Comparison of ENCODE assay signal across 16 cellular contexts in the genomic region with DNA sequence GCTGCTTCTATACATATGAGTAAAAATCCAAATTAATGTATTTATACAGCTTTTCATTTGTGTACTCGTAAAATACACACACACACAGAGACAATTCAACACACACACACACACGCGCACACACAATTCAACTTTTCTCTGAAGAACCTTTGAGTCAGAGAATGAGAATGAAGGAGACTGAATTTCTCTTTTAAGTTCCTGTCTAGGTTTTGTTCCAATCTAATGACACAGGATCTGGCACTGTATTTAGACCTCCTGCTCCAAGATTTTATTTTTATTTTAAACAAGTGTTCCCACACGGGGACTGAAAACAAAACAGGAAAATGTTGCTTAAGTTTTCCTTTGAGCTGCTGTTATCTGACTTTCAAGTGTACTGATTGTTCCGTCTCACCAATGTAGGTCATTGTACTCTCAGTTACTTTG.
DNase-seq lines count a peak whose midpoint lies in the region; ATAC-seq, FAIRE-seq and TF ChIP-seq lines count a peak whose summit lies in the region.
"Had no signal": no experiment of that assay in that cellular context is flagged by ENCODE, and none has a peak within 500 bp of the region (broad histone marks: within the 10 kb centered on the region; RNA-seq: fewer than 3 reads in every experiment).

No MANE protein-coding gene starts in this region.

- no peak for DNase-seq in ascending aorta (ENCODE audit: low spot score in 2 of 2)
- peak; percentile 52 for DNase-seq in fibroblast of peridontal ligament (ENCODE audit: extremely low read depth)
- no peak for DNase-seq in tibial artery
- no peak for DNase-seq in urothelium cell line (ENCODE audit: low spot score)
- DNase-seq in EL: no peak
- DNase-seq: activated T-cell treated with anti-CD3 and anti-CD28 coated beads, Interleukin-2, amount 50 U/mL, for 24 hours; CD4-positive, alpha-beta T cell; KG1; NCI-H146; NCI-H510A; stimulated activated CD4-positive, alpha-beta T cell treated with anti-CD3 and anti-CD28 coated beads, Interleukin-4, amount 100 ng/mL, for 4 hours; T-helper 17 cell had no signal

- H3K27me3 ChIP-seq in ascending aorta (no peaks in the 10 kb centered on the region), muscle layer of duodenum (ENCODE audit: low read depth, low read length) (no peaks in the 10 kb centered on the region), tibial artery (no peaks in the 10 kb centered on the region)

- intact Hi-C loops in ascending aorta (cut with DNase I): no loop called here
- intact Hi-C loops in tibial artery (cut with DNase I; ENCODE audit: low total_unique reads): no loop called here

- no peak overlapping the region for H3K4me3 ChIP-seq in ascending aorta
- no peak overlapping the region for H3K4me3 ChIP-seq in muscle layer of duodenum (ENCODE audit: low read depth in 1 of 2, low read length in 2 of 2)
- no peak overlapping the region for H3K4me3 ChIP-seq in tibial artery

- H3K4me1 ChIP-seq in ascending aorta (peaks cover 0 to 7% of the 10 kb centered on the region in 2 donors), muscle layer of duodenum (ENCODE audit: control insufficient read depth in 1 of 2, insufficient read depth in 2 of 2, low read length in 2 of 2) (peaks cover 0 to 3% of the 10 kb centered on the region in 2 donors), tibial artery (peaks cover 0 to 4% (median 1%) of the 10 kb centered on the region in 4 donors)

- ATAC-seq in HG03139 (IDR thresholded peaks at IDR 0.05; ENCODE audit: unreplicated experiment) (no peak), GM19467 (IDR thresholded peaks at IDR 0.05; ENCODE audit: unreplicated experiment) (no peak)
- ATAC-seq: stimulated activated memory B cell treated with anti-CD40 and anti-IgM and Interleukin-4, amounts not matched to agents 10 μg/mL and 1 μg/mL and 100 μg/mL, for 72 hours; T-helper 17 cell had no signal

- TF ChIP-seq CTCF in ascending aorta (IDR thresholded peaks at IDR 0.05): no peak
- TF ChIP-seq CTCF in tibial artery (IDR thresholded peaks at IDR 0.05): no peak

- H3K36me3 ChIP-seq in ascending aorta (no peaks in the 10 kb centered on the region), muscle layer of duodenum (ENCODE audit: control insufficient read depth in 1 of 2, insufficient read depth in 2 of 2, low read length in 2 of 2) (no peaks in the 10 kb centered on the region), tibial artery (no peaks in the 10 kb centered on the region)

- H3K27ac ChIP-seq in ascending aorta: peak overlapping the region; percentile 56 to 71
- peak overlapping the region; percentile 39 for H3K27ac ChIP-seq in muscle layer of duodenum (ENCODE audit: low read length)
- peak overlapping the region; percentile 54 to 61 for H3K27ac ChIP-seq in tibial artery

- H3K9me3 ChIP-seq in ascending aorta (no peaks in the 10 kb centered on the region), muscle layer of duodenum (ENCODE audit: control insufficient read depth in 1 of 2, low read length in 2 of 2) (no peaks in the 10 kb centered on the region), tibial artery (no peaks in the 10 kb centered on the region)

- FAIRE-seq in urothelium cell line (lab: Jason Lieb, UNC): no peak
